ENCODE assay signal across 20 cellular contexts in the genomic region with DNA sequence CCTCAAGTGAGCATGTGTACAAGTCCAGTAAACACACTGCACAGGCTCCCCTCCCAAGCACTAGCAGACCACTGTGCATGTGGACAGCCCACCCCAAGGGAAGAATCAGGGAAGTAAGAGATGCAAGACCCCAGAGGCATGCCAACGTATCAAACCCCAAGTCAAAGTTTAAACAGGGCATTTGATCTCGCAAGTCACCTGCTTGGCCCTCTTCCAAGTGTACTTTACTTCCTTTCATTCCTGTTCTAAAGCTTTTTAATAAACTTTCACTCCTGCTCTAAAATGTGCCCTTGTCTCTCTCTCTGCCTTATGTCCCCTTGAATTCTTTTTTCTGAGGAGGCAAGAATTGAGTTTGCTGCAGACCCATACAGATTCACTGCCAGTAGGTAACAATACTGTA.
"Had no signal": no experiment of that assay in that cellular context is flagged by ENCODE, and none has a peak within 500 bp of the region (broad histone marks: within the 10 kb centered on the region; RNA-seq: fewer than 3 reads in every experiment).

No MANE protein-coding gene starts in this region.

- H3K4me3 Mint-ChIP-seq: effector memory CD8-positive, alpha-beta T cell; immature natural killer cell; naive thymus-derived CD8-positive, alpha-beta T cell had no signal

- FAIRE-seq: frontal cortex had no signal

- H3K4me1 ChIP-seq: psoas muscle, spleen, stomach, thyroid gland had no signal

- H3K27ac ChIP-seq: coronary artery, ovary, psoas muscle, sigmoid colon, spleen, stomach, thyroid gland had no signal

- H3K36me3 Mint-ChIP-seq: immature natural killer cell; naive thymus-derived CD8-positive, alpha-beta T cell had no signal

- H3K27me3 ChIP-seq: ovary, sigmoid colon, spleen, stomach, thyroid gland had no signal

- ATAC-seq: effector memory CD8-positive, alpha-beta T cell; naive thymus-derived CD8-positive, alpha-beta T cell; psoas muscle; right cardiac atrium had no signal

- H3K27me3 Mint-ChIP-seq: effector memory CD8-positive, alpha-beta T cell had no signal

- H3K36me3 ChIP-seq: ovary, sigmoid colon, spleen, stomach, thyroid gland had no signal

- H3K4me1 Mint-ChIP-seq: immature natural killer cell; naive thymus-derived CD8-positive, alpha-beta T cell had no signal

- H3K9me3 ChIP-seq: ovary, psoas muscle, sigmoid colon, stomach, thyroid gland had no signal

- DNase-seq: effector memory CD8-positive, alpha-beta T cell; hypothalamus; immature natural killer cell; islet precursor cell; mesendoderm; naive thymus-derived CD8-positive, alpha-beta T cell; occipital lobe; ovary; posterior cingulate gyrus; psoas muscle; right cardiac atrium; sigmoid colon; spleen; stimulated activated CD4-positive, alpha-beta T cell treated with anti-CD3 and anti-CD28 coated beads, Interleukin-2, amount 100 ng/mL, for 48 hours; stimulated activated naive CD4-positive, alpha-beta T cell treated with Interleukin-2 at 50 U/mL for 16 hours; stomach; trophoblast cell had no signal

- H3K4me3 ChIP-seq: coronary artery, ovary, psoas muscle, sigmoid colon, spleen, stomach, thyroid gland had no signal

- H3K27ac Mint-ChIP-seq: effector memory CD8-positive, alpha-beta T cell; immature natural killer cell had no signal

- H3K9me3 Mint-ChIP-seq: immature natural killer cell; naive thymus-derived CD8-positive, alpha-beta T cell had no signal
